In the genomic region with DNA sequence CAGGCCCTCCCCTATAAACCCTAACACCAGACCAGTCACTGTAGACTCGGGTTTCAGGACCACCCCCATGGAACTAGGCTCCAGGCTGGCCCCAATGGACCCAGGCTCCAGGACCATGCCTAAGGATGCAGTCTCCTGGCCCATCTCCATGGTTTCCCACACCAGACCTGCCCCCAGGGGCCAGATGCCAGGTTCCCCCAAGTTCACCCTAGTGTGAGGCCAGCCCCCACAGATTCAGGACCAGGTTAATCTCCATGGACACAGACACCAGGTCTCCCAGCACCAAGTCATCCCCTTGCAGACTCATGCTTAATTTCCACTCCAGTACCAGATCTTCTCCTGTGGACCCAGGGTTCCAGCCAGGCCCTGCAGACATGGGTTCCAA, we compare ENCODE assay signal across 30 cellular contexts.
"Had no signal": no experiment of that assay in that cellular context is flagged by ENCODE, and none has a peak within 500 bp of the region (broad histone marks: within the 10 kb centered on the region; RNA-seq: fewer than 3 reads in every experiment).

No MANE protein-coding gene starts in this region.

- H3K4me3 ChIP-seq: colonic mucosa, gastroesophageal sphincter, heart left ventricle, hepatocyte, lower lobe of right lung, mucosa of descending colon, pancreas, sigmoid colon, stomach, testis, tibial artery, upper lobe of left lung, uterus had no signal

- DNase-seq: colonic mucosa; effector CD8-positive, alpha-beta T cell; endodermal cell; foreskin keratinocyte; heart left ventricle; left colon; left ventricle myocardium superior; lower lobe of right lung; mucosa of descending colon; naive B cell; nephron progenitor cell; occipital lobe; pancreas; sigmoid colon; stimulated activated CD4-positive, alpha-beta T cell treated with anti-CD3 and anti-CD28 coated beads, Interleukin-2, amount 100 ng/mL, for 24 hours; stimulated activated CD4-positive, alpha-beta T cell treated with anti-CD3 and anti-CD28 coated beads, Interleukin-4, amount 100 ng/mL, for 24 hours; stimulated activated naive CD4-positive, alpha-beta T cell treated with Interleukin-2 at 50 U/mL for 16 hours; stomach; testis; tibial artery; upper lobe of left lung; uterus had no signal

- H3K9me3 ChIP-seq: colonic mucosa, gastroesophageal sphincter, lower lobe of right lung, mucosa of descending colon, pancreas, sigmoid colon, stomach, testis, tibial artery, upper lobe of left lung, uterus had no signal

- H3K27me3 ChIP-seq: colonic mucosa, hepatocyte, pancreas, testis, upper lobe of left lung, uterus had no signal

- H3K4me1 ChIP-seq: colonic mucosa, foreskin keratinocyte, gastroesophageal sphincter, heart left ventricle, lower lobe of right lung, pancreas, sigmoid colon, testis, tibial artery, upper lobe of left lung, uterus had no signal

- H3K9me3 Mint-ChIP-seq: central memory CD8-positive, alpha-beta T cell; dendritic cell treated with granulocyte-macrophage colony-stimulating factor and Interleukin-4, amounts not matched to agents 40 ng/mL and 50 ng/mL, for 4 days; endodermal cell; mesothelial cell of epicardium; naive B cell; nephron progenitor cell; stimulated activated effector memory CD8-positive, alpha-beta T cell treated with anti-CD3 and anti-CD28 coated beads, Interleukin-12 subunit alpha, Interleukin-12 subunit beta, amount 100 ng/mL, for 72 hours had no signal

- H3K27ac ChIP-seq: colonic mucosa, epithelial cell of prostate, foreskin keratinocyte, gastroesophageal sphincter, heart left ventricle, hepatocyte, lower lobe of right lung, pancreas, sigmoid colon, stomach, testis, tibial artery, upper lobe of left lung, uterus had no signal

- H3K36me3 Mint-ChIP-seq: mesothelial cell of epicardium; stimulated activated effector memory CD8-positive, alpha-beta T cell treated with anti-CD3 and anti-CD28 coated beads, Interleukin-12 subunit alpha, Interleukin-12 subunit beta, amount 100 ng/mL, for 72 hours had no signal

- H3K4me3 Mint-ChIP-seq: central memory CD8-positive, alpha-beta T cell; dendritic cell treated with granulocyte-macrophage colony-stimulating factor and Interleukin-4, amounts not matched to agents 40 ng/mL and 50 ng/mL, for 4 days; endodermal cell; mesothelial cell of epicardium; naive B cell; nephron progenitor cell; stimulated activated effector memory CD8-positive, alpha-beta T cell treated with anti-CD3 and anti-CD28 coated beads, Interleukin-12 subunit alpha, Interleukin-12 subunit beta, amount 100 ng/mL, for 72 hours had no signal

- H3K4me1 Mint-ChIP-seq: central memory CD8-positive, alpha-beta T cell; endodermal cell; mesothelial cell of epicardium; naive B cell; stimulated activated effector memory CD8-positive, alpha-beta T cell treated with anti-CD3 and anti-CD28 coated beads, Interleukin-12 subunit alpha, Interleukin-12 subunit beta, amount 100 ng/mL, for 72 hours had no signal

- H3K36me3 ChIP-seq: colonic mucosa, gastroesophageal sphincter, heart left ventricle, lower lobe of right lung, pancreas, sigmoid colon, stomach, tibial artery, upper lobe of left lung, uterus had no signal

- H2AFZ ChIP-seq: hepatocyte had no signal

- H3K79me2 ChIP-seq: hepatocyte had no signal

- ATAC-seq: esophagus mucosa; foreskin keratinocyte; gastroesophageal sphincter; heart left ventricle; left colon; left ventricle myocardium superior; lower lobe of right lung; mucosa of descending colon; pancreas; stimulated activated effector memory CD8-positive, alpha-beta T cell treated with anti-CD3 and anti-CD28 coated beads, Interleukin-12 subunit alpha, Interleukin-12 subunit beta, amount 100 ng/mL, for 72 hours had no signal

- H3K27ac Mint-ChIP-seq: dendritic cell treated with granulocyte-macrophage colony-stimulating factor and Interleukin-4, amounts not matched to agents 40 ng/mL and 50 ng/mL, for 4 days; endodermal cell; mesothelial cell of epicardium; naive B cell; nephron progenitor cell; stimulated activated effector memory CD8-positive, alpha-beta T cell treated with anti-CD3 and anti-CD28 coated beads, Interleukin-12 subunit alpha, Interleukin-12 subunit beta, amount 100 ng/mL, for 72 hours had no signal

- H3K4me2 ChIP-seq: hepatocyte had no signal
